9 cellular contexts compared by ENCODE assay signal in the genomic region with DNA sequence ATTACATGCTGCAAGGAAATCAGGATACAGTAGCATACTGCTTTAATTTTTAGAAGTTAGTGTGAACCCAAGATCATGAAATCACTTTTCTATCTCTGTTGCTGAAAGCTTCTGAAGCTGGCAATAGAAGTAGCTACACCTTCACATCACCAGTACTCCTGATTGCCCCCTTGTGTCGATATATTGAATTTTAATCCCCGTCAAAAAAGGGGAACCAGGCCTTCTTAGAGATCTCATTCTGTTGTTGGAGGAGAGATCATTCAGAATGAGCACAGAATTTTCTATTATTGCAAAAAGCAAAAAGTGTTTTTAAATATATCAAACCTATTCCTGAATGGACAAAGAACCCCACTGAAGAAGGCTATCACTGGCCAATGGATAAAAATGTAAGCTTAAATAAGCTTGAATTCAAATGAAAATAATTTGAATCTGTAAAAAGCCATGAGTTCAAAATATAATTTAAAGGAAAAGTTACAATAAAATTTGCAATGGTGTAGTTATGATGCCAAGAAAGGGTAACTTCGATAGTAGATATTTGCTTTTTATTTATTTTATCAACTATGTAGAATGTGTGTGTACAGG. TPM values are rescaled to one million over a fixed set of nuclear protein-coding genes. Genes with fewer than 3 reads are reported as not detected.
DNase-seq lines count a peak whose midpoint lies in the region; ATAC-seq and TF ChIP-seq lines count a peak whose summit lies in the region.
"Had no signal": no experiment of that assay in that cellular context is flagged by ENCODE, and none has a peak within 500 bp of the region (broad histone marks: within the 10 kb centered on the region; RNA-seq: fewer than 3 reads in every experiment).

No MANE protein-coding gene starts in this region.

- H3K36me3 ChIP-seq in RWPE2 (ENCODE audit: low read depth), result no peaks in the 10 kb centered on the region

- no peak overlapping the region for H3K4me3 ChIP-seq in RWPE2 (ENCODE audit: severe bottlenecking)
- H3K4me3 ChIP-seq: skin epidermis had no signal

- H3K27me3 ChIP-seq in RWPE2 (ENCODE audit: insufficient read depth, poor library complexity, severe bottlenecking), result no peaks in the 10 kb centered on the region

- ATAC-seq in GM21526 (IDR thresholded peaks at IDR 0.05; ENCODE audit: low FRiP score, unreplicated experiment) (peak; percentile 96), RWPE2 (ENCODE audit: low read depth) (peak; percentile 42; the same call in 1 of the 3 replicates)

- H3K9me3 ChIP-seq in RWPE2 (ENCODE audit: severe bottlenecking), result no peaks in the 10 kb centered on the region

- no peak overlapping the region for H3K27ac ChIP-seq in RWPE2 (ENCODE audit: poor library complexity, severe bottlenecking)
- H3K27ac ChIP-seq: skin epidermis had no signal

- TF ChIP-seq CTCF in GM10266 (IDR thresholded peaks at IDR 0.05; ENCODE audit: control insufficient read depth, insufficient read depth, low read depth, missing control alignments) (peak; percentile 53), RWPE2 (IDR thresholded peaks at IDR 0.05; ENCODE audit: poor library complexity, severe bottlenecking) (peak; percentile 54)

- DNase-seq in GM10266 (ENCODE audit: extremely low spot score), result peak; percentile 40
- DNase-seq in HT1080 (ENCODE audit: low read depth), result peak; percentile 47
- DNase-seq in RWPE2 (ENCODE audit: low spot score), result no peak
- DNase-seq in iPS DF 19.7 (ENCODE audit: low read depth, low spot score), result peak; percentile 5
- DNase-seq in C1 segment of cervical spinal cord (lab: John Stamatoyannopoulos, UW), result no peak
- no peak for DNase-seq in dedifferentiated amniotic fluid mesenchymal stem cell (ENCODE audit: extremely low spot score)
- DNase-seq in central memory CD4-positive, alpha-beta T cell, result no peak

- no peaks in the 10 kb centered on the region for H3K4me1 ChIP-seq in RWPE2 (ENCODE audit: insufficient read depth, poor library complexity, severe bottlenecking)

RNA-seq across cellular contexts. Expression of a gene that starts 39.7 kb away (rescaled TPM):
- total RNA-seq in HT1080 (2014; rRNA removed; shearing (Covaris generic)), result not detected in 2 replicates
- polyA plus RNA-seq in HT1080 (2015; cell fraction: cytosol; rRNA removed), result not detected in 2 replicates
- not detected in 2 replicates for polyA plus RNA-seq in HT1080 (2015; cell fraction: nucleus; rRNA removed)

Comparison
In these comparisons a context has a peak if more than half of its experiments do, and no peak if none do; other contexts are left out.
1. DNase-seq: peak in GM10266 (single experiment), HT1080 (single experiment) and iPS DF 19.7 (single experiment); none in RWPE2 (single experiment), C1 segment of cervical spinal cord (0 of 14), dedifferentiated amniotic fluid mesenchymal stem cell (single experiment) and central memory CD4-positive, alpha-beta T cell (single experiment).